17 cellular contexts compared by ENCODE assay signal in the genomic region with DNA sequence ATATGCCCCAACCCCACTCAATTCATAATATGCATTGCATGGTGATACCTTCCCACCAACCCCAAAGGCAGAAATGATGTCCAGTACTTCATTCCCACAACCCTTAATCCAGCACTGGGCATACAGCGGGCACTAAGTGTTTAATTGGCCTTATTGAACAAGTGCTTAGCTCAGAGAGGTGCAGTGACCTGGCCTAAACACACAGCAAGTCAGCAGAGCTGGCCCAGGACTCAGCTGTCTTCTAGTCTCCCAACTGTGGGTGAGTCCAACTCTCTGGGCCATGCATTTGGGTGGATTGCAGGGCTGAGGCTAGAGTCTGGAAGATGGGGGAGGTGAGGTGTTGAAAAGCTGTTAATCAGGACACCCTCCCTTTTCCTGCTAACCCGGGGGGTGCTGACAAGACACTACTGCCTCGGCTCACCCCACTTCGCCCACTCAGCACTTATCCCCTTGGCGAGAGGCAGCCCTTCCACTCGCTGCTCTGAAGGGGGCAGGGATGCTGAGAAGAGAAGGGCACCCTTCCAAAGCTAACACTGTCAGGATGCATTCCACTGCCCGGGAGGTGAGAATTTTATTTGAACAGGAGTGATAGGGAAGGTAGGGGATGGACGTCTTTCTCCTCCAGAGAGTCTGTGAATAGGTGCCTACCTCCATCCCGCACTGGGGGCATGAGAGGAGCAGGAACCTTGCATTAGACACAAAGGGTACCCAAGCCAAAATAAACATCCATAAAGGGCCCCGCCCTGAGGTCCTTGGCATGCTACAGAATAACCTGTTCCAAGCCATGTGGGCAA. TPM values are rescaled to one million over a fixed set of nuclear protein-coding genes. Genes with fewer than 3 reads are reported as not detected.
A peak's percentile ranks its signal among the peaks of the same experiment; 100 is the strongest.
DNase-seq lines count a peak whose midpoint lies in the region; ATAC-seq and TF ChIP-seq lines count a peak whose summit lies in the region.
"Had no signal": no experiment of that assay in that cellular context is flagged by ENCODE, and none has a peak within 500 bp of the region (broad histone marks: within the 10 kb centered on the region; RNA-seq: fewer than 3 reads in every experiment).

No MANE protein-coding gene starts in this region.

- no peaks in the 10 kb centered on the region for H3K9me3 ChIP-seq in OCI-LY3 (ENCODE audit: insufficient read depth, low read length)
- H3K9me3 ChIP-seq in left lung = no peaks in the 10 kb centered on the region
- H3K9me3 ChIP-seq in upper lobe of left lung = no peaks in the 10 kb centered on the region
- H3K9me3 ChIP-seq in GM23248 (ENCODE audit: low read depth) = no peaks in the 10 kb centered on the region
- H3K9me3 ChIP-seq: esophagus squamous epithelium had no signal

- TF ChIP-seq POLR2A in upper lobe of left lung (IDR thresholded peaks at IDR 0.05) = no peak

- ATAC-seq in Right ventricle myocardium superior (ENCODE audit: poor library complexity) (peak; percentile 34), left ventricle myocardium superior (no peak), left lung (peak; percentile 72), upper lobe of left lung (ENCODE audit: low FRiP score in 2 of 2) (peak; percentile 34 to 69), HG03442 (IDR thresholded peaks at IDR 0.05; ENCODE audit: unreplicated experiment) (no peak), HG02981 (IDR thresholded peaks at IDR 0.05; ENCODE audit: unreplicated experiment) (no peak)
- ATAC-seq: SK-N-SH treated with all-trans-retinoic acid at 6 μM for 48 hours had no signal

- H4K20me1 ChIP-seq in OCI-LY3 (ENCODE audit: insufficient read depth, low read length) (no peaks in the 10 kb centered on the region), GM23248 (ENCODE audit: insufficient read depth) (no peaks in the 10 kb centered on the region)

- intact Hi-C loops in Right ventricle myocardium superior (cut with DNase I) = no loop called here
- intact Hi-C loops in left ventricle myocardium superior (cut with micrococcal nuclease) = no loop called here
- intact Hi-C loops in left lung (cut with DNase I) = no loop called here

- no peak for DNase-seq in Right ventricle myocardium superior
- DNase-seq in left ventricle myocardium superior = no peak
- no peak for DNase-seq in left lung
- peak in 1 of 2 donors; percentile 78 for DNase-seq in upper lobe of left lung
- DNase-seq in GM23248 = no peak
- DNase-seq: activated CD4-positive, CD25-positive, alpha-beta regulatory T cell; activated T-cell treated with anti-CD3 and anti-CD28 coated beads for 4 hours; DND-41; esophagus squamous epithelium; hypothalamus; IMR-90; mesendoderm; NCI-H1694 had no signal

- no peak overlapping the region for H3K9ac ChIP-seq in OCI-LY3 (ENCODE audit: low read length)
- no peak overlapping the region for H3K9ac ChIP-seq in GM23248

- H3K79me2 ChIP-seq in OCI-LY3 (ENCODE audit: low read length) (no peaks in the 10 kb centered on the region), GM23248 (ENCODE audit: insufficient read depth) (no peaks in the 10 kb centered on the region)

- H3K4me2 ChIP-seq in OCI-LY3 (ENCODE audit: low read length) (peak overlapping the region; percentile 46), GM23248 (ENCODE audit: unreplicated experiment) (no peak overlapping the region)

- H3K4me3 ChIP-seq in OCI-LY3 (ENCODE audit: low read length) (no peak overlapping the region), left lung (no peak overlapping the region), upper lobe of left lung (no peak overlapping the region), GM23248 (no peak overlapping the region)
- H3K4me3 ChIP-seq: esophagus squamous epithelium had no signal

- no peaks in the 10 kb centered on the region for H3F3A ChIP-seq in GM23248 (ENCODE audit: insufficient read depth)

- H2AFZ ChIP-seq in OCI-LY3 (ENCODE audit: low read depth, low read length) (no peak overlapping the region), GM23248 (no peak overlapping the region)

- no peak for TF ChIP-seq EP300 in upper lobe of left lung (IDR thresholded peaks at IDR 0.05)

- no peak for TF ChIP-seq CTCF in OCI-LY3 (IDR thresholded peaks at IDR 0.05; ENCODE audit: low read depth, low read length)
- TF ChIP-seq CTCF in left lung (IDR thresholded peaks at IDR 0.05) = no peak
- TF ChIP-seq CTCF in upper lobe of left lung (IDR thresholded peaks at IDR 0.05) = no peak

- in situ Hi-C loops in GM23248 (cut with MboI) = no loop called here

- 32 to 35% methylated on average over 10 of the region's 10 CpGs for WGBS in upper lobe of left lung, 2 donors
- WGBS in GM23248 (ENCODE audit: low coverage in 1 of 2, low lambda C conversion rate in 2 of 2, missing lambda C conversion rate in 2 of 2), 2 experiments = 27 to 35% methylated on average over 10 of the region's 10 CpGs

- H3K27ac ChIP-seq in OCI-LY3 (ENCODE audit: low read length) (no peak overlapping the region), left lung (no peak overlapping the region), upper lobe of left lung (peak overlapping the region; percentile 40 to 57 (median 46)), GM23248 (no peak overlapping the region)

- H3K36me3 ChIP-seq in OCI-LY3 (replicated peaks; ENCODE audit: low read depth, low read length) (no peaks in the 10 kb centered on the region), left lung (no peaks in the 10 kb centered on the region), upper lobe of left lung (no peaks in the 10 kb centered on the region), GM23248 (ENCODE audit: low read depth) (no peaks in the 10 kb centered on the region)

- H3K27me3 ChIP-seq in OCI-LY3 (ENCODE audit: low read depth, low read length) (no peaks in the 10 kb centered on the region), left lung (no peaks in the 10 kb centered on the region), upper lobe of left lung (no peaks in the 10 kb centered on the region), GM23248 (replicated peaks; ENCODE audit: insufficient read depth) (peaks cover 10% of the 10 kb centered on the region; the same call in 1 of the 2 replicates)
- H3K27me3 ChIP-seq: esophagus squamous epithelium had no signal

- no peaks in the 10 kb centered on the region for H3K9me2 ChIP-seq in GM23248 (ENCODE audit: insufficient read depth)

- H3K4me1 ChIP-seq in OCI-LY3 (ENCODE audit: low read length) (peaks cover 16% of the 10 kb centered on the region), left lung (peaks cover 22 to 83% of the 10 kb centered on the region in 2 donors), upper lobe of left lung (peaks cover 45 to 88% (median 66%) of the 10 kb centered on the region in 4 donors), GM23248 (ENCODE audit: insufficient read depth) (no peaks in the 10 kb centered on the region)

RNA-seq across cellular contexts. Expression of gene KCNK5, which starts 14.2 kb away (rescaled TPM):
- total RNA-seq in Right ventricle myocardium superior (0.65 TPM), left ventricle myocardium superior (0.50 TPM), left lung (10 to 100 TPM; 12.6 to 14.5 TPM), upper lobe of left lung (10 to 100 TPM in 5 of 6 donors, 1 to 10 TPM in 1; 8.9 to 34.6 (median 17.3) TPM)
- total RNA-seq in GM23248 (2014; rRNA removed; shearing (Covaris generic)) = not detected in 2 replicates
- polyA plus RNA-seq in GM23248 (2016; fragmentation: Nextera tagmentation; extraction: Ambion mirVana) = not detected in 2 replicates
- total RNA-seq: IMR-90 had no signal
- polyA plus RNA-seq: IMR-90 had no signal

Comparison
In these comparisons a context has a peak if more than half of its experiments do, and no peak if none do; other contexts are left out.
1. ATAC-seq: peak in Right ventricle myocardium superior (single experiment), left lung (single experiment) and upper lobe of left lung (2 of 2); none in left ventricle myocardium superior (single experiment), HG03442 (single experiment) and HG02981 (single experiment).
2. H3K27ac ChIP-seq: peak in upper lobe of left lung (4 of 4); none in OCI-LY3 (single experiment), left lung (0 of 2) and GM23248 (single experiment).